Comparison of ENCODE assay signal across 7 cellular contexts in genomic region chr10:77077546-77077945, GRCh38.
"Had no signal": no experiment of that assay in that cellular context is flagged by ENCODE, and none has a peak within 500 bp of the region (broad histone marks: within the 10 kb centered on the region; RNA-seq: fewer than 3 reads in every experiment).

No MANE protein-coding gene starts in this region.

- FAIRE-seq: H1, H54, HepG2 had no signal

- DNase-seq: H9, HCEC 1CT had no signal

- ATAC-seq: GM23338, HepG2 had no signal

- H3K4me3 ChIP-seq: GM23338 had no signal

- H3K4me2 ChIP-seq: GM23338 had no signal

- H3K27ac ChIP-seq: HL-60 had no signal

- H2AFZ ChIP-seq: GM23338 had no signal
